9 cellular contexts compared by ENCODE assay signal in genomic region chr11:110349109-110349996, GRCh38. TPM values are rescaled to one million over a fixed set of nuclear protein-coding genes. Genes with fewer than 3 reads are reported as not detected.
DNase-seq lines count a peak whose midpoint lies in the region; ATAC-seq lines count a peak whose summit lies in the region.
"Had no signal": no experiment of that assay in that cellular context is flagged by ENCODE, and none has a peak within 500 bp of the region (broad histone marks: within the 10 kb centered on the region; RNA-seq: fewer than 3 reads in every experiment).

No MANE protein-coding gene starts in this region.

- ATAC-seq in GM19372 (IDR thresholded peaks at IDR 0.05; ENCODE audit: low read depth, unreplicated experiment) (peak; percentile 69), HG03342 (IDR thresholded peaks at IDR 0.05; ENCODE audit: unreplicated experiment) (peak; percentile 83)
- ATAC-seq in activated T-cell treated with anti-CD3 and anti-CD28 coated beads, Interleukin-2, amount 50 U/mL, for 72 hours (replicated peaks in 1 of 2), result peak; percentile 83 to 84

- H3K9me3 Mint-ChIP-seq in activated T-cell treated with anti-CD3 and anti-CD28 coated beads, Interleukin-2, amount 50 U/mL, for 72 hours, result peaks cover 2 to 3% of the 10 kb centered on the region in 2 donors

- H3K27me3 Mint-ChIP-seq in activated T-cell treated with anti-CD3 and anti-CD28 coated beads, Interleukin-2, amount 50 U/mL, for 72 hours (ENCODE audit: low read depth), result no peaks in the 10 kb centered on the region

- H2AFZ ChIP-seq in ACC112 (ENCODE audit: low read length, unreplicated experiment), result peak overlapping the region; percentile 33

- no peaks in the 10 kb centered on the region for H3K36me3 ChIP-seq in ACC112 (ENCODE audit: insufficient read depth, low read length)
- H3K36me3 ChIP-seq in effector memory CD4-positive, alpha-beta T cell (ENCODE audit: control insufficient read depth, insufficient read depth, low read length), result no peaks in the 10 kb centered on the region

- no peaks in the 10 kb centered on the region for H3K4me1 ChIP-seq in ACC112 (ENCODE audit: control insufficient read depth, insufficient read depth, low read length, unreplicated experiment)
- no peaks in the 10 kb centered on the region for H3K4me1 ChIP-seq in effector memory CD4-positive, alpha-beta T cell (ENCODE audit: control insufficient read depth, insufficient read depth, low read length, poor library complexity, severe bottlenecking)

- no peak overlapping the region for H3K27ac ChIP-seq in ACC112 (ENCODE audit: low read depth, low read length)
- no peak overlapping the region for H3K27ac ChIP-seq in effector memory CD4-positive, alpha-beta T cell (ENCODE audit: insufficient read depth, low read length, poor library complexity, severe bottlenecking)

- peak; percentile 78 to 89 for DNase-seq in activated T-cell treated with anti-CD3 and anti-CD28 coated beads, Interleukin-2, amount 50 U/mL, for 72 hours
- peak; percentile 64 to 73 for DNase-seq in stimulated activated CD4-positive, alpha-beta T cell treated with anti-CD3 and anti-CD28 coated beads, Interleukin-15, amount 100 ng/mL, for 48 hours (ENCODE audit: low read depth in 2 of 2)
- no peak for DNase-seq in effector memory CD4-positive, alpha-beta T cell
- no peak for DNase-seq in HT-29 (ENCODE audit: low spot score)
- DNase-seq in effector CD8-positive, alpha-beta T cell (lab: John Stamatoyannopoulos, UW), result no peak
- DNase-seq: DND-41 had no signal

- H3K27me3 ChIP-seq in ACC112 (ENCODE audit: insufficient read depth, low read length), result no peaks in the 10 kb centered on the region
- no peaks in the 10 kb centered on the region for H3K27me3 ChIP-seq in effector memory CD4-positive, alpha-beta T cell (replicated peaks; ENCODE audit: control insufficient read depth, insufficient read depth, low read length, poor library complexity, severe bottlenecking)

- H3K9me3 ChIP-seq in effector memory CD4-positive, alpha-beta T cell (ENCODE audit: control insufficient read depth, low read length), result no peaks in the 10 kb centered on the region

- H3K4me1 Mint-ChIP-seq in activated T-cell treated with anti-CD3 and anti-CD28 coated beads, Interleukin-2, amount 50 U/mL, for 72 hours (ENCODE audit: low read depth), result peaks cover 73% of the 10 kb centered on the region

- H3K79me2 ChIP-seq in ACC112 (ENCODE audit: control insufficient read depth, insufficient read depth, low read length, unreplicated experiment), result no peaks in the 10 kb centered on the region

- peak overlapping the region; percentile 60 to 88 for H3K4me3 Mint-ChIP-seq in activated T-cell treated with anti-CD3 and anti-CD28 coated beads, Interleukin-2, amount 50 U/mL, for 72 hours

- H3K4me3 ChIP-seq in ACC112 (ENCODE audit: low read depth, low read length), result no peak overlapping the region
- no peak overlapping the region for H3K4me3 ChIP-seq in effector memory CD4-positive, alpha-beta T cell (ENCODE audit: insufficient read depth, low read depth, low read length, poor library complexity, severe bottlenecking)

- H3K36me3 Mint-ChIP-seq in activated T-cell treated with anti-CD3 and anti-CD28 coated beads, Interleukin-2, amount 50 U/mL, for 72 hours (ENCODE audit: insufficient read depth in 2 of 2), result peaks cover 3 to 9% of the 10 kb centered on the region in 2 donors

- peak overlapping the region; percentile 99 for H3K27ac Mint-ChIP-seq in activated T-cell treated with anti-CD3 and anti-CD28 coated beads, Interleukin-2, amount 50 U/mL, for 72 hours

RNA-seq across cellular contexts. Expression of gene RDX, which starts 52.9 kb away (rescaled TPM):
- 10 to 100 TPM; 49.0 to 56.5 TPM for total RNA-seq in activated T-cell treated with anti-CD3 and anti-CD28 coated beads, Interleukin-2, amount 50 U/mL, for 72 hours
- 4.9 and 9.0 TPM in 2 replicates for total RNA-seq in HT-29 (2014; rRNA removed; shearing (Covaris generic))

Comparison
In these comparisons a context has a peak if more than half of its experiments do, and no peak if none do; other contexts are left out.
1. DNase-seq: peak in activated T-cell treated with anti-CD3 and anti-CD28 coated beads, Interleukin-2, amount 50 U/mL, for 72 hours (2 of 2) and stimulated activated CD4-positive, alpha-beta T cell treated with anti-CD3 and anti-CD28 coated beads, Interleukin-15, amount 100 ng/mL, for 48 hours (2 of 2); none in effector memory CD4-positive, alpha-beta T cell (0 of 3), HT-29 (single experiment) and effector CD8-positive, alpha-beta T cell (single experiment).
2. Peak in every context shown above with its lines, with median percentiles within 50 percentile points of each other: ATAC-seq.